In the genomic region with DNA sequence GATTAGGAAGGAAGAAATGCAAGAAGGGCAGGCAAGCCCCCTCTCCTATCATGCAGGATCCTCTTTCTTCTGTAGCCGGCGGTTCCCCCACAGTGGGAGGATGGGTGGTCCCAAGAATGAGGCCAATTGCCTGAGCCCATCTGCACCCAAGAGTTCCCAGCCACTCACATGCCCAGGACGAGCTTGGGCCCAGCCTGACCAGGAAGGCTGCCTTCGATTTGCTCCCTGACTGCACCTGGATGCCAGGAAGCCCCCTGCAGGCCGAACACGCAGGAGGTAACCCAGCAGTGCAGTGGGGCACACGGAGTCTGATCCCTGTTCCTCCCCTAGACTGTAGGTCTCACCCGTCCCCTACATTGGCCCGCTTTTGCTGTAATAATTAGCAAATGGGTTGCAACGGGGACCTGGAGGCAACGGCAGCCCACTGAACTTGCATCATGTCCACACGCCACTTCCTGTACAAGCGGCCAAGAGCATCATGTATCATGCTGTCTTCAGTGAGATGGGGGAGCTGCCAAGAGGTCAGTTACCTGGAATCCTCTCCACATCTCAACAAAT, we compare ENCODE assay signal across 8 cellular contexts.
DNase-seq lines count a peak whose midpoint lies in the region; ATAC-seq, FAIRE-seq and TF ChIP-seq lines count a peak whose summit lies in the region.

No MANE protein-coding gene starts in this region.

- WGBS in ovary, 3 donors, result 87 to 92% (median 91%) methylated on average over 13 of the region's 13 CpGs

- no peak overlapping the region for H3K9ac ChIP-seq in endothelial cell of umbilical vein (replicated peaks; ENCODE audit: extremely low read depth, insufficient read depth, low read length)

- no peaks in the 10 kb centered on the region for H4K20me1 ChIP-seq in endothelial cell of umbilical vein (replicated peaks; ENCODE audit: control insufficient read depth, extremely low read depth, insufficient read depth, low read length)

- dilution Hi-C loops in endothelial cell of umbilical vein (cut with MboI; ENCODE audit: extremely low pct_ligation_motif_present, low sequenced_read_pairs), result no loop called here

- TF ChIP-seq CTCF in GM12864 (IDR thresholded peaks at IDR 0.05; ENCODE audit: low read depth, low read length, missing control alignments), result peak; percentile 39
- no peak for TF ChIP-seq CTCF in Peyer's patch (IDR thresholded peaks at IDR 0.05)
- TF ChIP-seq CTCF in endothelial cell of umbilical vein (IDR thresholded peaks at IDR 0.05; ENCODE audit: extremely low read depth in 1 of 2, insufficient read depth in 1 of 2, low read depth in 1 of 2, low read length in 2 of 2), result peak in 1 of 2 donors; percentile 1
- no peak for TF ChIP-seq CTCF in ovary (IDR thresholded peaks at IDR 0.05)

- peaks cover 0 to 7% (median 1%) of the 10 kb centered on the region in 4 donors for H3K4me1 ChIP-seq in Peyer's patch
- peaks cover 14% of the 10 kb centered on the region for H3K4me1 ChIP-seq in endothelial cell of umbilical vein (ENCODE audit: control insufficient read depth, extremely low read depth, insufficient read depth, low read length)
- H3K4me1 ChIP-seq in ovary (ENCODE audit: insufficient read depth), result no peaks in the 10 kb centered on the region

- BruUV-seq in endothelial cell of umbilical vein (replicated peaks; lab: Mats Ljungman, UMichigan), result no TSS peak

- POLR2A ChIA-PET in endothelial cell of umbilical vein (lab: Charles Lee), result no interaction called here

- TF ChIP-seq POLR2A in Peyer's patch (IDR thresholded peaks at IDR 0.05) (no peak), endothelial cell of umbilical vein (IDR thresholded peaks at IDR 0.05; ENCODE audit: low read depth, low read length) (no peak), ovary (IDR thresholded peaks at IDR 0.05) (no peak)

- ATAC-seq in GM21447 (IDR thresholded peaks at IDR 0.05; ENCODE audit: unreplicated experiment) (no peak), GM18502 (IDR thresholded peaks at IDR 0.05; ENCODE audit: poor library complexity, unreplicated experiment) (no peak)

- H3K27ac ChIP-seq in Peyer's patch (peak overlapping the region in 3 of 4 donors; percentile 21 to 57 (median 34)), endothelial cell of umbilical vein (ENCODE audit: insufficient read depth, low read depth, low read length) (peak overlapping the region; percentile 87), ovary (peak overlapping the region in 1 of 2 donors; percentile 63)

- H3K4me3 ChIP-seq in GM12864 (ENCODE audit: low read depth, low read length) (no peak overlapping the region), Peyer's patch (no peak overlapping the region), endothelial cell of umbilical vein (replicated peaks in 1 of 3; ENCODE audit: insufficient read depth in 1 of 3, low read depth in 1 of 3, low read length in 3 of 3) (no peak overlapping the region), ovary (no peak overlapping the region)

- no peak for TF ChIP-seq EP300 in ovary (IDR thresholded peaks at IDR 0.05)

- H3K36me3 ChIP-seq in Peyer's patch (peaks cover 0 to 19% (median 0%) of the 10 kb centered on the region in 3 donors), endothelial cell of umbilical vein (ENCODE audit: control insufficient read depth in 2 of 2, extremely low read depth in 1 of 2, insufficient read depth in 2 of 2, low read length in 2 of 2) (peaks cover 0 to 2% of the 10 kb centered on the region in 2 experiments), ovary (no peaks in the 10 kb centered on the region)

- H3K4me2 ChIP-seq in endothelial cell of umbilical vein (ENCODE audit: insufficient read depth, low read length), result no peak overlapping the region

- DNase-seq in GM12864 (ENCODE audit: low read depth) (no peak), Peyer's patch (peak in 2 of 3 donors; percentile 42 to 45), endothelial cell of umbilical vein (ENCODE audit: low read depth, low spot score) (no peak), ovary (peak in 4 of 5 donors; percentile 14 to 38 (median 30)), T-helper 9 cell (no peak), A172 (ENCODE audit: low spot score) (no peak)

- H3K9me3 ChIP-seq in Peyer's patch (no peaks in the 10 kb centered on the region), endothelial cell of umbilical vein (replicated peaks; ENCODE audit: control insufficient read depth, insufficient read depth, low read length) (no peaks in the 10 kb centered on the region), ovary (no peaks in the 10 kb centered on the region)

- no peaks in the 10 kb centered on the region for H3K27me3 ChIP-seq in Peyer's patch
- H3K27me3 ChIP-seq in endothelial cell of umbilical vein (ENCODE audit: control insufficient read depth in 2 of 2, insufficient read depth in 2 of 2, low read length in 2 of 2), result no peaks in the 10 kb centered on the region
- no peaks in the 10 kb centered on the region for H3K27me3 ChIP-seq in ovary

- intact Hi-C loops in endothelial cell of umbilical vein (cut with micrococcal nuclease), result loop anchor here (1.0 to 2.0 kb wide), 2 partner anchors 39 to 93 kb away; a partner anchor contains a TSS
- intact Hi-C loops in ovary (cut with DNase I), result no loop called here

- no peaks in the 10 kb centered on the region for H3K9me1 ChIP-seq in endothelial cell of umbilical vein (replicated peaks; ENCODE audit: control insufficient read depth, extremely low read depth, insufficient read depth, low read length)

- no peak for FAIRE-seq in endothelial cell of umbilical vein (lab: Jason Lieb, UNC)

- H2AFZ ChIP-seq in endothelial cell of umbilical vein (ENCODE audit: low read depth, low read length), result peak overlapping the region; percentile 16

- CTCF ChIA-PET in endothelial cell of umbilical vein (lab: Charles Lee), result interaction anchor here (2.1 to 2.5 kb wide), 2 partner anchors 25 to 39 kb away, joined by 21 to 25 read pairs; no protein-coding TSS in a partner anchor

- no peaks in the 10 kb centered on the region for H3K79me2 ChIP-seq in endothelial cell of umbilical vein (ENCODE audit: control insufficient read depth, insufficient read depth, low read length)

TF ChIP-seq in endothelial cell of umbilical vein, 7 proteins besides CTCF, POLR2A, EP300 and RAD21:
- TF ChIP-seq, protein P1, sequence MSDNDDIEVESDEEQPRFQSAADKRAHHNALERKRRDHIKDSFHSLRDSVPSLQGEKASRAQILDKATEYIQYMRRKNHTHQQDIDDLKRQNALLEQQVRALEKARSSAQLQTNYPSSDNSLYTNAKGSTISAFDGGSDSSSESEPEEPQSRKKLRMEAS (IDR thresholded peaks at IDR 0.05; ENCODE audit: insufficient read depth, insufficient read length), result no peak
- no peak for TF ChIP-seq GATA2 (IDR thresholded peaks at IDR 0.05; ENCODE audit: insufficient read depth, insufficient read length, low read depth, low read length)
- no peak for TF ChIP-seq JUN (IDR thresholded peaks at IDR 0.05; ENCODE audit: borderline replicate concordance, insufficient read depth, insufficient read length, low read depth)
- no peak for TF ChIP-seq EZH2 (IDR thresholded peaks at IDR 0.05; ENCODE audit: borderline replicate concordance, low read depth, low read length, severe bottlenecking)
- TF ChIP-seq POLR2AphosphoS5 (IDR thresholded peaks at IDR 0.05; ENCODE audit: insufficient read depth, low read depth, low read length), result no peak

Comparison
In these comparisons a context has a peak if more than half of its experiments do, and no peak if none do; other contexts are left out.
1. DNase-seq: peak in Peyer's patch (2 of 3) and ovary (4 of 5); none in GM12864 (single experiment), endothelial cell of umbilical vein (single experiment), T-helper 9 cell (single experiment) and A172 (single experiment).